8 cellular contexts compared by ENCODE assay signal in the genomic region with DNA sequence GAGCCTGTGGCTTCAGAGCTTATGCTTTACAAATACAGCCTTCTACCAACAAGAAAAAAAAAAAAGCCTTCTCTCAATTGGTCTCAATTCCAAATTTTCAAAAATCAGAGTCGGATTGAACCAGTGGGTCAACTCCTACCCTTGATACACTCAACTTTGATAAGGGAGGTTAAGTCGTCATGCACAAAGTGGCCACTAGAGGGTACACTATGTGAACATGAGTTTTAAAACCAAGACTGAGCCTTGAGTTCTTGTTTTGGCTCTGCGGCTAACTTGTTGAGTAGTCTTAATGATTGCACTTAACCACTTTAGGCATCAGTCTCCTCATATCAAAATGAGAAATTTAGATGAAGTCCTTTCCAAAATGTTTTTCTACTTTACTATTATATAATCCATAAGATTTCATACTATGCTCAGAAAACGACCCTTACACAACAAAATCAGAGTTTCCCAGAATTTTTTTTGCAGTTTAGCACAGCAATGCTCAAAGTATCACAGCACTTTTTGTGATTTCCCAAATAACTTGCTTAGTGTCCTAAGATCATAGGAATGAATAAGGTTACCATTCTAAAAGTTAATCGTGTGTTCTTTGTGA.
A peak's percentile ranks its signal among the peaks of the same experiment; 100 is the strongest.
DNase-seq lines count a peak whose midpoint lies in the region; ATAC-seq and TF ChIP-seq lines count a peak whose summit lies in the region.

No MANE protein-coding gene starts in this region.

- 49% methylated on average over 5 of the region's 5 CpGs for WGBS in heart right ventricle, 2 donors
- 48 to 58% methylated on average over 5 of the region's 5 CpGs for WGBS in aorta, 2 donors

- H3K4me1 Mint-ChIP-seq in activated T-cell treated with anti-CD3 and anti-CD28 coated beads, Interleukin-2, amount 50 U/mL, for 4 hours (ENCODE audit: low read depth) = peaks cover 12% of the 10 kb centered on the region

- DNase-seq in heart right ventricle (peak in 1 of 2 donors; percentile 34), cardiac septum (ENCODE audit: low spot score) (no peak), NCI-H526 treated with DMSO at 0.1 percent for 48 hours (lab: John Stamatoyannopoulos, UW) (peak; percentile 23), foreskin fibroblast (peak in 1 of 2 donors; percentile 72), retina (peak; percentile 29), aorta (no peak)
- peak; percentile 67 for DNase-seq in activated T-cell treated with anti-CD3 and anti-CD28 coated beads, Interleukin-2, amount 50 U/mL, for 4 hours

- H3K27me3 ChIP-seq in heart right ventricle (peaks cover 0 to 17% (median 13%) of the 10 kb centered on the region in 7 donors), aorta (ENCODE audit: control insufficient read depth in 1 of 2, insufficient read depth in 2 of 2, low read length in 1 of 2) (no peaks in the 10 kb centered on the region)

- TF ChIP-seq CTCF in heart right ventricle (IDR thresholded peaks at IDR 0.05) (peak; percentile 20 to 80 (median 73)), foreskin fibroblast (IDR thresholded peaks at IDR 0.05; ENCODE audit: low read depth, low read length) (peak; percentile 62)

- intact Hi-C loops in heart right ventricle (cut with DNase I) (loop anchor here in 1 of 10 donors (10.0 kb wide), 1 partner anchor 65 kb away; no protein-coding TSS in a partner anchor), cardiac septum (cut with DNase I) (no loop called here), aorta (cut with DNase I) (loop anchor here in 1 of 2 donors (5.0 kb wide), 1 partner anchor 78 kb away; no protein-coding TSS in a partner anchor)

- H3K36me3 ChIP-seq in heart right ventricle (no peaks in the 10 kb centered on the region), aorta (ENCODE audit: control insufficient read depth in 1 of 2, insufficient read depth in 2 of 2, low read length in 1 of 2) (no peaks in the 10 kb centered on the region)

- H3K9me3 Mint-ChIP-seq in activated T-cell treated with anti-CD3 and anti-CD28 coated beads, Interleukin-2, amount 50 U/mL, for 4 hours = no peaks in the 10 kb centered on the region

- ATAC-seq in heart right ventricle (peak in 1 of 8 donors; percentile 16), HG02870 (IDR thresholded peaks at IDR 0.05; ENCODE audit: unreplicated experiment) (peak; percentile 60), aorta (ENCODE audit: low FRiP score) (no peak)
- peak in 1 of 2 donors; percentile 57 for ATAC-seq in activated T-cell treated with anti-CD3 and anti-CD28 coated beads, Interleukin-2, amount 50 U/mL, for 4 hours

- H3K4me1 ChIP-seq in heart right ventricle (no peaks in the 10 kb centered on the region), aorta (ENCODE audit: control insufficient read depth in 1 of 2, insufficient read depth in 2 of 2, low read length in 2 of 2) (no peaks in the 10 kb centered on the region)

- H3K27ac ChIP-seq in heart right ventricle (no peak overlapping the region), aorta (ENCODE audit: low read depth in 1 of 2, low read length in 2 of 2) (no peak overlapping the region)

- H3K4me3 ChIP-seq in heart right ventricle (no peak overlapping the region), foreskin fibroblast (ENCODE audit: low read depth in 1 of 2, low read length in 2 of 2) (no peak overlapping the region), aorta (ENCODE audit: low read length in 2 of 2) (no peak overlapping the region)

- H3K36me3 Mint-ChIP-seq in activated T-cell treated with anti-CD3 and anti-CD28 coated beads, Interleukin-2, amount 50 U/mL, for 4 hours (ENCODE audit: insufficient read depth) = no peaks in the 10 kb centered on the region

- peaks cover 8% of the 10 kb centered on the region for H3K27me3 Mint-ChIP-seq in activated T-cell treated with anti-CD3 and anti-CD28 coated beads, Interleukin-2, amount 50 U/mL, for 4 hours (ENCODE audit: low read depth)

- H3K4me3 Mint-ChIP-seq in activated T-cell treated with anti-CD3 and anti-CD28 coated beads, Interleukin-2, amount 50 U/mL, for 4 hours = no peak overlapping the region

- H3K9me3 ChIP-seq in heart right ventricle (no peaks in the 10 kb centered on the region), aorta (ENCODE audit: control insufficient read depth, low read length) (no peaks in the 10 kb centered on the region)

Comparison
In these comparisons a context has a peak if more than half of its experiments do, and no peak if none do; other contexts are left out.
1. DNase-seq: peak in NCI-H526 treated with DMSO at 0.1 percent for 48 hours (single experiment), activated T-cell treated with anti-CD3 and anti-CD28 coated beads, Interleukin-2, amount 50 U/mL, for 4 hours (single experiment) and retina (single experiment); none in cardiac septum (single experiment) and aorta (0 of 2).